8 cellular contexts compared by ENCODE assay signal in the genomic region with DNA sequence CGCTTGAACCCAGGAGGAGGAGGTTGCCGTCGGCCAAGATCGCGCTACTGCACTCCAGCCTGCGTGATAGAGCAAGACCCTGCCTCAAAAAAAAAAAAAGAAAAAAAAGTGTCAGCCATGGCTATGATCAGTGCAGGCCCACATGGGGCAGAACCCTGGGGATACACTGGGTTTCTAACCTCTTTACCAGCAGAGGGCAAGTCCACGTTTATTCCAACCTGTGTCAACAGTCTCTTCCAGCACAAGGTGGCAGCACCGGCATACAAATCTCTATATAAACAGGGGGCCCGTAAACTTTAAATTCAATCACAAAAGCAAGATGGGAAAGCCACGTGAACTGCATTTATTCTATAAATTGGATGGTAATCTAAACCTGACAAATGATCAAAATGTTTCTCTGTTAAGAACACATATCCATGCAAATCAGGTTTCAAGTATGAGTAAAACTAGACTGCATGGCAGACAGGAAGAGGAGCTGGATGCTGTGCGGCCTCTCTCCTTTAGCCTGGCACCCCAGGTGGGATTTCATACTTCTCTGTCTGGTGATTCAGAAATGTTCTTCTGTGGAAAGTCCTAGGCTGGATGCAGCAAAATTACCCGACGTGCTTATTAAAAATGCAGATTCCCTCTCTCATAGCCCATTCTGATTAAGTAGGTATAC. TPM values are rescaled to one million over a fixed set of nuclear protein-coding genes. Genes with fewer than 3 reads are reported as not detected.
A peak's percentile ranks its signal among the peaks of the same experiment; 100 is the strongest.
DNase-seq lines count a peak whose midpoint lies in the region; ATAC-seq and TF ChIP-seq lines count a peak whose summit lies in the region.

No MANE protein-coding gene starts in this region.

- POLR2A ChIA-PET in activated CD4-positive, alpha-beta T cell treated with anti-CD3 and anti-CD28 coated beads for 36 hours (lab: Charles Lee) = no interaction called here

- TF ChIP-seq CTCF in chondrocyte (IDR thresholded peaks at IDR 0.05) = peak; percentile 100

- peak overlapping the region; percentile 91 for H3K27ac ChIP-seq in ACC112 (ENCODE audit: low read depth, low read length)

- H3K4me3 ChIP-seq in ACC112 (ENCODE audit: low read depth, low read length) = no peak overlapping the region

- peaks cover 46% of the 10 kb centered on the region for H3K4me1 ChIP-seq in ACC112 (ENCODE audit: control insufficient read depth, insufficient read depth, low read length, unreplicated experiment)

- H3K36me3 Mint-ChIP-seq in activated CD4-positive, alpha-beta T cell treated with anti-CD3 and anti-CD28 coated beads for 36 hours (ENCODE audit: low read depth) = no peaks in the 10 kb centered on the region
- no peaks in the 10 kb centered on the region for H3K36me3 Mint-ChIP-seq in chondrocyte (ENCODE audit: low read depth)

- peaks cover 37% of the 10 kb centered on the region for H3K4me1 Mint-ChIP-seq in activated CD4-positive, alpha-beta T cell treated with anti-CD3 and anti-CD28 coated beads for 36 hours
- peaks cover 51% of the 10 kb centered on the region for H3K4me1 Mint-ChIP-seq in chondrocyte (ENCODE audit: low read depth)

- H3K27ac Mint-ChIP-seq in activated CD4-positive, alpha-beta T cell treated with anti-CD3 and anti-CD28 coated beads for 36 hours = no peak overlapping the region
- peak overlapping the region; percentile 83 for H3K27ac Mint-ChIP-seq in chondrocyte (ENCODE audit: unreplicated experiment)

- peak; percentile 32 for ATAC-seq in GM18508 (IDR thresholded peaks at IDR 0.05; ENCODE audit: insufficient read depth, unreplicated experiment)
- peak; percentile 42 for ATAC-seq in HG03378 (IDR thresholded peaks at IDR 0.05; ENCODE audit: unreplicated experiment)
- ATAC-seq in activated CD4-positive, alpha-beta T cell treated with anti-CD3 and anti-CD28 coated beads for 36 hours = peak; percentile 65
- peak; percentile 96 for ATAC-seq in left lobe of liver

- DNase-seq in NCI-H510A treated with DMSO at 0.1 percent for 48 hours (lab: John Stamatoyannopoulos, UW) (peak; percentile 76), chondrocyte (ENCODE audit: low spot score) (no peak), left lobe of liver (ENCODE audit: low spot score) (peak; percentile 66)
- peak; percentile 82 for DNase-seq in activated CD4-positive, alpha-beta T cell treated with anti-CD3 and anti-CD28 coated beads for 36 hours
- peak; percentile 52 to 60 for DNase-seq in stimulated activated CD4-positive, alpha-beta T cell treated with anti-CD3 and anti-CD28 coated beads, Interleukin-4, amount 100 ng/mL, for 4 hours

- no peak overlapping the region for H3K4me3 Mint-ChIP-seq in activated CD4-positive, alpha-beta T cell treated with anti-CD3 and anti-CD28 coated beads for 36 hours
- H3K4me3 Mint-ChIP-seq in chondrocyte (ENCODE audit: unreplicated experiment) = no peak overlapping the region

- H3K27me3 Mint-ChIP-seq in activated CD4-positive, alpha-beta T cell treated with anti-CD3 and anti-CD28 coated beads for 36 hours = peaks cover 16% of the 10 kb centered on the region
- no peaks in the 10 kb centered on the region for H3K27me3 Mint-ChIP-seq in chondrocyte (ENCODE audit: low read depth)

- no peaks in the 10 kb centered on the region for H3K79me2 ChIP-seq in ACC112 (ENCODE audit: control insufficient read depth, insufficient read depth, low read length, unreplicated experiment)

- H2AFZ ChIP-seq in ACC112 (ENCODE audit: low read length, unreplicated experiment) = no peak overlapping the region

- no peaks in the 10 kb centered on the region for H3K9me3 Mint-ChIP-seq in activated CD4-positive, alpha-beta T cell treated with anti-CD3 and anti-CD28 coated beads for 36 hours (ENCODE audit: low read depth)
- H3K9me3 Mint-ChIP-seq in chondrocyte (ENCODE audit: low read depth) = no peaks in the 10 kb centered on the region

- intact Hi-C loops in activated CD4-positive, alpha-beta T cell treated with anti-CD3 and anti-CD28 coated beads for 36 hours (cut with DNase I, micrococcal nuclease) = loop anchor here (1.0 to 10.0 kb wide), 5 partner anchors 117 to 495 kb away; no protein-coding TSS in a partner anchor

- CTCF ChIA-PET in activated CD4-positive, alpha-beta T cell treated with anti-CD3 and anti-CD28 coated beads for 36 hours (lab: Charles Lee) = interaction anchor here (0.5 to 13.8 kb wide), 45 partner anchors 9 to 501 kb away, joined by 3 to 311 read pairs (median 4); a partner anchor contains a TSS

- no peaks in the 10 kb centered on the region for H3K36me3 ChIP-seq in ACC112 (ENCODE audit: insufficient read depth, low read length)

- peaks cover 1% of the 10 kb centered on the region; the same call in 1 of the 2 replicates for H3K27me3 ChIP-seq in ACC112 (ENCODE audit: insufficient read depth, low read length)

RNA-seq across cellular contexts. Expression of a gene that starts 60.0 kb away (rescaled TPM):
- under 1 TPM in 1 of 2 experiments, not detected in 1; 0.23 TPM for total RNA-seq in activated CD4-positive, alpha-beta T cell treated with anti-CD3 and anti-CD28 coated beads for 36 hours
- total RNA-seq in chondrocyte (1.5 to 5.1 TPM (median 4.2 TPM) in 3 replicates), left lobe of liver (not detected)

Comparison
In these comparisons a context has a peak if more than half of its experiments do, and no peak if none do; other contexts are left out.
1. ATAC-seq: peak in every context shown above with its lines; median percentile 96 in left lobe of liver; 65 in activated CD4-positive, alpha-beta T cell treated with anti-CD3 and anti-CD28 coated beads for 36 hours; 42 in HG03378; 32 in GM18508.